17 cellular contexts compared by ENCODE assay signal in the genomic region with DNA sequence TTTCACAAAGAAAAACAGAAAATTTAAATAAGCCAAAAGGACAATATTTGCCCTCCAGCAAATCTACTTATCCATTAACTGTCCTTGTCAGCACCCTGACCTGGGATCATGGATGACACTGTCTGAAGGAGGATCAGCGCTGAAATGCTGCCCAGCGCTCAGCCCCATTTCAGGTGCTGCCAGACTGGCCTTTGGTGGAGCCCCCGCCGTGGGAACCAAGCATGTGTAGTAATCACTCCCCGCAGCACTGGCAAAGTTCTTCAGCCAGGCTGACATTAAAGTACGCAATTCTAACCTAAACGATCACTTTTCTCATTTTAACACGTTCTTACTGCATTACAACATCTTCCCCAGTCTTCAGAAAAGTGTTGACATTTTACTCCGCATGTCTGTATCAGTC.
DNase-seq lines count a peak whose midpoint lies in the region; ATAC-seq and TF ChIP-seq lines count a peak whose summit lies in the region.
"Had no signal": no experiment of that assay in that cellular context is flagged by ENCODE, and none has a peak within 500 bp of the region (broad histone marks: within the 10 kb centered on the region; RNA-seq: fewer than 3 reads in every experiment).

No MANE protein-coding gene starts in this region.

- no peak overlapping the region for H2BK12ac ChIP-seq in neuronal stem cell (ENCODE audit: low read length)

- no peak overlapping the region for H4K91ac ChIP-seq in neuronal stem cell (ENCODE audit: low read depth, low read length, poor library complexity)

- no peak overlapping the region for H2BK15ac ChIP-seq in neuronal stem cell (ENCODE audit: low read length)

- peaks cover 3 to 5% of the 10 kb centered on the region in 2 donors for H3K9me3 ChIP-seq in neuronal stem cell (replicated peaks in 1 of 2; ENCODE audit: control insufficient read depth in 2 of 2, insufficient read depth in 1 of 2, low read depth in 1 of 2, low read length in 2 of 2)
- H3K9me3 ChIP-seq in gastrocnemius medialis: no peaks in the 10 kb centered on the region
- H3K9me3 ChIP-seq: Caco-2 had no signal

- CTCF ChIA-PET in MCF 10A (lab: Yijun Ruan, JAX): no interaction called here

- peaks cover 0 to 21% of the 10 kb centered on the region in 2 donors for H3K4me1 ChIP-seq in neuronal stem cell (ENCODE audit: control insufficient read depth in 2 of 2, insufficient read depth in 1 of 2, low read depth in 1 of 2, low read length in 2 of 2)
- peaks cover 0 to 8% of the 10 kb centered on the region in 2 donors for H3K4me1 ChIP-seq in gastrocnemius medialis
- H3K4me1 ChIP-seq: BLaER1, Caco-2 had no signal

- H4K8ac ChIP-seq in neuronal stem cell (ENCODE audit: low read depth, low read length): no peak overlapping the region

- no peak overlapping the region for H3K14ac ChIP-seq in neuronal stem cell (ENCODE audit: low read length)

- no peak overlapping the region for H2AK5ac ChIP-seq in neuronal stem cell (ENCODE audit: low read depth, low read length)

- peaks cover 44% of the 10 kb centered on the region for H3K27me3 Mint-ChIP-seq in MCF 10A (ENCODE audit: insufficient read depth, unreplicated experiment)

- in situ Hi-C loops in gastrocnemius medialis (cut with MboI; ENCODE audit: low sequenced_read_pairs in 4 of 4): no loop called here

- no peak overlapping the region for H3K4ac ChIP-seq in neuronal stem cell (ENCODE audit: low read length)

- H3K36me3 Mint-ChIP-seq in MCF 10A (ENCODE audit: insufficient read depth, unreplicated experiment): peaks cover 4% of the 10 kb centered on the region
- H3K36me3 Mint-ChIP-seq: CD8-positive, alpha-beta memory T cell had no signal

- H3K27ac ChIP-seq in neuronal stem cell (replicated peaks; ENCODE audit: low read length) (peak overlapping the region; percentile 7), gastrocnemius medialis (no peak overlapping the region)
- H3K27ac ChIP-seq: BLaER1, HL-60 had no signal

- H3K4me3 ChIP-seq in neuronal stem cell (ENCODE audit: low read length in 2 of 2) (no peak overlapping the region), gastrocnemius medialis (no peak overlapping the region)
- H3K4me3 ChIP-seq: BLaER1 had no signal

- 100% methylated on average over 2 of the region's 9 CpGs; no CpG with 5 or more reads in 1 of the 2 donors for WGBS in neuronal stem cell (ENCODE audit: extremely low coverage in 2 of 2, insufficient read length in 2 of 2, insufficient replicate concordance in 1 of 2), 2 donors

- H3K4me1 Mint-ChIP-seq in MCF 10A (ENCODE audit: insufficient read depth, unreplicated experiment): peaks cover 12% of the 10 kb centered on the region
- H3K4me1 Mint-ChIP-seq: CD8-positive, alpha-beta memory T cell had no signal

- no peaks in the 10 kb centered on the region for H3K79me1 ChIP-seq in neuronal stem cell (ENCODE audit: low read depth, low read length)

- peak; percentile 28 for DNase-seq in activated effector memory CD4-positive, alpha-beta T cell treated with anti-CD3 and anti-CD28 coated beads, Interleukin-2, amount 50 U/mL, for 16 hours
- DNase-seq in activated effector memory CD4-positive, alpha-beta T cell treated with Interleukin-2 at 50 U/mL for 16 hours: no peak
- DNase-seq in ecto neural progenitor cell (ENCODE audit: low spot score): peak; percentile 41
- DNase-seq in neuronal stem cell (ENCODE audit: low spot score): no peak
- no peak for DNase-seq in gastrocnemius medialis
- DNase-seq in SKM-1 (lab: John Stamatoyannopoulos, UW; ENCODE audit: unreplicated experiment): no peak
- DNase-seq in MCF 10A (ENCODE audit: unreplicated experiment): no peak
- DNase-seq: 8988T; AML-193; Caco-2; CD8-positive, alpha-beta memory T cell; DND-41; GDM1; HCEC 1CT had no signal

- H3K27ac Mint-ChIP-seq in MCF 10A (ENCODE audit: low read depth, unreplicated experiment): no peak overlapping the region
- H3K27ac Mint-ChIP-seq: CD8-positive, alpha-beta memory T cell; HFFc6 had no signal

- H3K4me2 ChIP-seq in neuronal stem cell (ENCODE audit: insufficient read depth, low read length, poor library complexity, severe bottlenecking): no peak overlapping the region
- H3K4me2 ChIP-seq: BLaER1 had no signal

- peaks cover 0 to 2% (median 0%) of the 10 kb centered on the region in 3 experiments for H3K27me3 ChIP-seq in neuronal stem cell (ENCODE audit: control insufficient read depth in 3 of 3, insufficient read depth in 3 of 3, low read depth in 1 of 3, low read length in 3 of 3)
- no peaks in the 10 kb centered on the region for H3K27me3 ChIP-seq in gastrocnemius medialis
- H3K27me3 ChIP-seq: BLaER1 had no signal

- no peak overlapping the region for H2BK120ac ChIP-seq in neuronal stem cell (ENCODE audit: low read depth, low read length)

- no peak for TF ChIP-seq POLR2A in gastrocnemius medialis (IDR thresholded peaks at IDR 0.05)

- no TSS peak for BruUV-seq in MCF 10A (replicated peaks; lab: Mats Ljungman, UMichigan)

- TF ChIP-seq CTCF in gastrocnemius medialis (IDR thresholded peaks at IDR 0.05 in 4 of 5, conservative IDR thresholded peaks at IDR 0.05 in 1 of 5) (no peak), MCF 10A (IDR thresholded peaks at IDR 0.05; ENCODE audit: unreplicated experiment) (no peak)

- POLR2A ChIA-PET in MCF 10A (lab: Yijun Ruan, JAX): no interaction called here

- no peaks in the 10 kb centered on the region for H3K9me3 Mint-ChIP-seq in MCF 10A (ENCODE audit: unreplicated experiment)

- no peak overlapping the region for H2BK5ac ChIP-seq in neuronal stem cell (ENCODE audit: low read length)

- no peaks in the 10 kb centered on the region for H3K36me3 ChIP-seq in neuronal stem cell (replicated peaks in 1 of 2; ENCODE audit: control insufficient read depth in 2 of 2, insufficient read depth in 2 of 2, low read length in 2 of 2)
- H3K36me3 ChIP-seq in gastrocnemius medialis: no peaks in the 10 kb centered on the region
- H3K36me3 ChIP-seq: BLaER1 had no signal

- ATAC-seq in gastrocnemius medialis: no peak

- no peak overlapping the region for H3K4me3 Mint-ChIP-seq in MCF 10A (ENCODE audit: unreplicated experiment)
- H3K4me3 Mint-ChIP-seq: CD8-positive, alpha-beta memory T cell; HFFc6 had no signal

- H2AFZ ChIP-seq in neuronal stem cell (ENCODE audit: low read length): no peak overlapping the region

- intact Hi-C loops in gastrocnemius medialis (cut with DNase I; ENCODE audit: low total_unique reads): no loop called here
- intact Hi-C loops in MCF 10A (cut with micrococcal nuclease): loop anchor here (10.0 kb wide), 1 partner anchor 108 kb away; a partner anchor contains a TSS

- no peak overlapping the region for H3K9ac ChIP-seq in neuronal stem cell (ENCODE audit: low read depth, low read length, poor library complexity)
- H3K9ac ChIP-seq: BLaER1 had no signal

- peak overlapping the region; percentile 58 for H3K18ac ChIP-seq in neuronal stem cell (ENCODE audit: low read length)

- no peak overlapping the region for H3K23ac ChIP-seq in neuronal stem cell (ENCODE audit: low read depth, low read length, poor library complexity)

Comparison
In these comparisons a context has a peak if more than half of its experiments do, and no peak if none do; other contexts are left out.
1. DNase-seq: peak in activated effector memory CD4-positive, alpha-beta T cell treated with anti-CD3 and anti-CD28 coated beads, Interleukin-2, amount 50 U/mL, for 16 hours (single experiment) and ecto neural progenitor cell (single experiment); none in activated effector memory CD4-positive, alpha-beta T cell treated with Interleukin-2 at 50 U/mL for 16 hours (single experiment), neuronal stem cell (single experiment), gastrocnemius medialis (0 of 2), SKM-1 (single experiment) and MCF 10A (single experiment).